ENCODE assay signal across 8 cellular contexts in the genomic region with DNA sequence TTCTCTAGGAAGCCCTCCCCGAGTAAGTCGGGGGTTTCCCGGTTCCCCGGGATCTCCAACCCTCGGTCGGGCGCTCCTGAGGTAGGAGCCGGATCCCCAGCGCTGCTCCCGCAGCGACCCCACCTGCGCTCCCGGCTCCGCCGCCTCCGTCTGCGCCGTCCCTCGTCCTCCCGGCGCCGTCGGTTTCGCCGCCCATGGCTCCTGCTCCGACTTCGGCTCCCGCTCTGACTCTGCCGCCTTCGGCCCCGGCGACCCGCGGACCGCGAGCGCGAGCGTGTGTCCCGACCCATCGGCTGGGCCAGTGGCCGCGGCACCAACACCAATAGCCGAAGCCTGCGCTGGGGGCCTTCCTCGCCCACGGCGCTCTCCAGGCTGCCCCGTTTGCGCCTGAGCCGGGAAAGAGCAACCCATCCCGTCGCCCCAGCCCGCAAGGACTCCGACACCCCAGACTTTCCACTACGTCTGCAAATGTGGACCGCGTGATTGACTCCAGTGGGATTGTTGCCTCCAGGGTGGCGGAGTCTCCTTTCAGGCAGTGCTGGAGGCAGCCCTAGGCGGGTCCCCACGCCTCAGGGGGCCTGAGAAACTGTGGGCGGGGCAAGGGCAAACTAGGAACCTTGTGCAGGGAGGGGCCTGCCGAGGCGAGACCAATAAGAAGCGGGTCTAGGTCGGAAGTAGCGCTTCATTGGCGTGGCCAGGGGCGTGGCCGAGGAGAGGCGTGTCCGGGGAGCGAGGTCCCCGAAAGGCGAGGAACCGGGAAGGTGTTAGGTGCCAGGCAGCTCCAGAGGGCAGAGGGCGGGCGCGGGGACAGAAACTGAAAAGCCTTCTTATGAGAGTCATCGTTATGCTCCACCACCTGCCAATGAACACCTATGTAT. TPM values are rescaled to one million over a fixed set of nuclear protein-coding genes. Genes with fewer than 3 reads are reported as not detected.
DNase-seq lines count a peak whose midpoint lies in the region; ATAC-seq and TF ChIP-seq lines count a peak whose summit lies in the region.

A gene (minus strand): TSS at position 318 of the 878 bp plus-strand sequence. CDS start 28 bp downstream, at position 290.

- peaks cover 55% of the 10 kb centered on the region for H4K20me1 ChIP-seq in BLaER1

- H3K9me3 ChIP-seq in BLaER1 (no peaks in the 10 kb centered on the region), left lung (no peaks in the 10 kb centered on the region)

- peak; percentile 98 for DNase-seq in NCI-H82 (lab: John Stamatoyannopoulos, UW)
- DNase-seq in activated CD4-positive, alpha-beta T cell treated with anti-CD3 and anti-CD28 coated beads, Interleukin-2, amount 50 U/mL, for 48 hours: peak; percentile 99 to 100
- DNase-seq in dermis blood vessel endothelial cell: peak; percentile 98
- peak; percentile 99 to 100 for DNase-seq in left lung
- DNase-seq in stimulated activated CD4-positive, alpha-beta T cell treated with anti-CD3 and anti-CD28 coated beads, Interleukin-2, amount 100 ng/mL, for 48 hours: peak; percentile 98 to 99

- H3K27me3 ChIP-seq in BLaER1: no peaks in the 10 kb centered on the region
- no peaks in the 10 kb centered on the region for H3K27me3 ChIP-seq in left lung

- intact Hi-C loops in left lung (cut with DNase I): no loop called here

- peaks cover 40% of the 10 kb centered on the region for H3K36me3 ChIP-seq in BLaER1
- H3K36me3 ChIP-seq in left lung: peaks cover 0 to 31% of the 10 kb centered on the region in 2 donors

- peak within 1 kb of the TSS; percentile 95 for H3K4me3 ChIP-seq in BLaER1
- H3K4me3 ChIP-seq in left lung: peak within 1 kb of the TSS; percentile 93 to 98

- H3K9ac ChIP-seq in BLaER1: peak within 1 kb of the TSS; percentile 94

- peak within 1 kb of the TSS; percentile 100 for H3K4me2 ChIP-seq in BLaER1

- ATAC-seq in GM19372 (IDR thresholded peaks at IDR 0.05; ENCODE audit: low read depth, unreplicated experiment) (peak; percentile 78), HG03565 (IDR thresholded peaks at IDR 0.05; ENCODE audit: unreplicated experiment) (peak; percentile 77), left lung (peak; percentile 99)

- no peak for TF ChIP-seq CTCF in left lung (IDR thresholded peaks at IDR 0.05)

- H3K4me1 ChIP-seq in BLaER1 (peaks cover 30% of the 10 kb centered on the region), left lung (peaks cover 12 to 17% of the 10 kb centered on the region in 2 donors)

- H3K27ac ChIP-seq in BLaER1 (peak within 1 kb of the TSS; percentile 98), left lung (peak within 1 kb of the TSS; percentile 92 to 96)

RNA-seq across cellular contexts. Expression of the gene that starts here (rescaled TPM):
- 30.8 and 39.2 TPM in 2 replicates for total RNA-seq in dermis blood vessel endothelial cell
- 10 to 100 TPM; 19.8 to 21.6 TPM for total RNA-seq in left lung

Comparison
In these comparisons a context has a peak if more than half of its experiments do, and no peak if none do; other contexts are left out.
1. Peak in every context shown above with its lines: DNase-seq, ATAC-seq, H3K4me3 ChIP-seq and H3K27ac ChIP-seq.